In genomic region chr17:32504166-32504990, GRCh38 we compare ENCODE assay signal across 10 cellular contexts. TPM values are rescaled to one million over a fixed set of nuclear protein-coding genes. Genes with fewer than 3 reads are reported as not detected.
A peak's percentile ranks its signal among the peaks of the same experiment; 100 is the strongest.
DNase-seq lines count a peak whose midpoint lies in the region; ATAC-seq and TF ChIP-seq lines count a peak whose summit lies in the region.
"Had no signal": no experiment of that assay in that cellular context is flagged by ENCODE, and none has a peak within 500 bp of the region (broad histone marks: within the 10 kb centered on the region; RNA-seq: fewer than 3 reads in every experiment).

No MANE protein-coding gene starts in this region.

- H3K27ac Mint-ChIP-seq in activated CD8-positive, alpha-beta T cell treated with anti-CD3 and anti-CD28 coated beads for 36 hours: peak overlapping the region; percentile 91
- peak overlapping the region; percentile 97 to 99 (median 98) for H3K27ac Mint-ChIP-seq in naive B cell

- no peaks in the 10 kb centered on the region for H3K9me3 Mint-ChIP-seq in activated CD8-positive, alpha-beta T cell treated with anti-CD3 and anti-CD28 coated beads for 36 hours
- H3K9me3 Mint-ChIP-seq in naive B cell: no peaks in the 10 kb centered on the region

- no peak for TF ChIP-seq POLR2A in ovary (IDR thresholded peaks at IDR 0.05)

- H4K20me1 ChIP-seq in BLaER1: no peaks in the 10 kb centered on the region

- CTCF ChIA-PET in activated CD8-positive, alpha-beta T cell treated with anti-CD3 and anti-CD28 coated beads for 36 hours (lab: Charles Lee): interaction anchor here (1.5 to 2.0 kb wide), 4 partner anchors 9 to 104 kb away, joined by 4 to 10 read pairs (median 4); no protein-coding TSS in a partner anchor

- H3K27me3 Mint-ChIP-seq in activated CD8-positive, alpha-beta T cell treated with anti-CD3 and anti-CD28 coated beads for 36 hours: no peaks in the 10 kb centered on the region
- H3K27me3 Mint-ChIP-seq in naive B cell: no peaks in the 10 kb centered on the region

- WGBS in ovary, 3 donors: 85 to 91% (median 88%) methylated on average over 18 of the region's 18 CpGs

- peak overlapping the region; percentile 16 for H3K4me3 Mint-ChIP-seq in activated CD8-positive, alpha-beta T cell treated with anti-CD3 and anti-CD28 coated beads for 36 hours
- peak overlapping the region; percentile 59 to 85 (median 74) for H3K4me3 Mint-ChIP-seq in naive B cell

- ATAC-seq in GM21515 (IDR thresholded peaks at IDR 0.05; ENCODE audit: unreplicated experiment) (peak; percentile 26), naive B cell (ENCODE audit: low read depth in 2 of 2) (no peak)
- no peak for ATAC-seq in activated CD8-positive, alpha-beta T cell treated with anti-CD3 and anti-CD28 coated beads for 36 hours

- H3K4me3 ChIP-seq in BLaER1: no peak overlapping the region
- H3K4me3 ChIP-seq in ovary: no peak overlapping the region

- H3K36me3 Mint-ChIP-seq in activated CD8-positive, alpha-beta T cell treated with anti-CD3 and anti-CD28 coated beads for 36 hours (ENCODE audit: low read depth): no peaks in the 10 kb centered on the region
- no peaks in the 10 kb centered on the region for H3K36me3 Mint-ChIP-seq in naive B cell

- peak; percentile 49 for DNase-seq in activated CD8-positive, alpha-beta T cell treated with anti-CD3 and anti-CD28 coated beads for 36 hours
- DNase-seq in naive B cell (no peak), HCEC 1CT (no peak), LoVo (ENCODE audit: low spot score) (no peak), ovary (no peak), GM10266 (ENCODE audit: extremely low spot score) (no peak)
- DNase-seq: activated CD4-positive, alpha-beta T cell treated with anti-CD3 and anti-CD28 coated beads, Interleukin-2, amount 50 U/mL, for 48 hours; NCI-H187 treated with DMSO at 0.1 percent for 48 hours had no signal

- intact Hi-C loops in activated CD8-positive, alpha-beta T cell treated with anti-CD3 and anti-CD28 coated beads for 36 hours (cut with micrococcal nuclease): no loop called here
- intact Hi-C loops in ovary (cut with DNase I): loop anchor here in 1 of 4 donors (10.0 kb wide), 1 partner anchor 120 kb away; no protein-coding TSS in a partner anchor

- no peak for TF ChIP-seq EP300 in ovary (IDR thresholded peaks at IDR 0.05)

- POLR2A ChIA-PET in activated CD8-positive, alpha-beta T cell treated with anti-CD3 and anti-CD28 coated beads for 36 hours (lab: Charles Lee): interaction anchor here (0.7 to 2.6 kb wide), 10 partner anchors 9 to 21 kb away, joined by 3 to 14 read pairs (median 6); no protein-coding TSS in a partner anchor

- H3K4me1 ChIP-seq in BLaER1 (peaks cover 21% of the 10 kb centered on the region), ovary (ENCODE audit: insufficient read depth) (no peaks in the 10 kb centered on the region)

- no peaks in the 10 kb centered on the region for H3K9me3 ChIP-seq in BLaER1
- no peaks in the 10 kb centered on the region for H3K9me3 ChIP-seq in ovary

- H3K27ac ChIP-seq in BLaER1 (peak overlapping the region; percentile 31; the same call in 1 of the 2 replicates), ovary (no peak overlapping the region)

- H3K4me2 ChIP-seq in BLaER1: peak overlapping the region; percentile 59

- H3K36me3 ChIP-seq in BLaER1: no peaks in the 10 kb centered on the region
- no peaks in the 10 kb centered on the region for H3K36me3 ChIP-seq in ovary

- H3K4me1 Mint-ChIP-seq in activated CD8-positive, alpha-beta T cell treated with anti-CD3 and anti-CD28 coated beads for 36 hours (ENCODE audit: low read depth): peaks cover 60% of the 10 kb centered on the region
- peaks cover 43 to 66% (median 55%) of the 10 kb centered on the region in 3 donors for H3K4me1 Mint-ChIP-seq in naive B cell

- no peak overlapping the region for H3K9ac ChIP-seq in BLaER1

- no peak for TF ChIP-seq CTCF in activated CD8-positive, alpha-beta T cell treated with anti-CD3 and anti-CD28 coated beads for 36 hours (IDR thresholded peaks at IDR 0.05)
- no peak for TF ChIP-seq CTCF in ovary (IDR thresholded peaks at IDR 0.05)
- TF ChIP-seq CTCF in GM10266 (IDR thresholded peaks at IDR 0.05; ENCODE audit: control insufficient read depth, insufficient read depth, low read depth, missing control alignments): no peak

- H3K27me3 ChIP-seq in BLaER1: no peaks in the 10 kb centered on the region
- H3K27me3 ChIP-seq in ovary: no peaks in the 10 kb centered on the region

RNA-seq across cellular contexts. Expression of gene CDK5R1, which starts 17.6 kb away (rescaled TPM):
- 10 to 100 TPM; 10.2 to 10.5 TPM for total RNA-seq in activated CD8-positive, alpha-beta T cell treated with anti-CD3 and anti-CD28 coated beads for 36 hours
- polyA plus RNA-seq in naive B cell (ENCODE audit: low read depth in 6 of 6): 10 to 100 TPM in 1 of 6 donors, 1 to 10 TPM in 5; 2.7 to 11.5 (median 4.2) TPM
- total RNA-seq in ovary: 1 to 10 TPM in 6 of 7 donors, under 1 TPM in 1; 0.69 to 4.1 (median 2.1) TPM
- polyA plus RNA-seq in ovary: 1 to 10 TPM; 1.3 to 1.8 TPM
